Comparison of ENCODE assay signal across 17 cellular contexts in the genomic region with DNA sequence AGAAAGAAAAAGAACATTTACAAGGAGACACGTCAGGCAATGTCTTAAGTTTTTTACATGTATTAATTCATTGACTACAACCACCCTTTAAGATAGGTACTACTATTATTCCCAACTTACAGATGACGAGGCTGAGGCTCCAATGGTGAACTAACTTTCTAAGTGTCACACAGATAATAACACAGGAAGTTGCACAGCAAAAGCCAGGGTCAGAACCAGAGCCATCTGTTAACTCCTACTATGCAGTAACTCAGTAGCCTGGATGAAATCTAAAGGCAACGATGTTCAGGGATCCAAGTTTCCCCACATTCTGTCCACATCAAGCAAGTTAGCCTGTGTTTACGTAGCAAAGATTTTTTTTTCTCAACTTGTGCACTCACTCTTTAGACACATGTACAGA.
DNase-seq lines count a peak whose midpoint lies in the region; ATAC-seq and TF ChIP-seq lines count a peak whose summit lies in the region.
"Had no signal": no experiment of that assay in that cellular context is flagged by ENCODE, and none has a peak within 500 bp of the region (broad histone marks: within the 10 kb centered on the region; RNA-seq: fewer than 3 reads in every experiment).

No MANE protein-coding gene starts in this region.

- no peaks in the 10 kb centered on the region for H3K79me2 ChIP-seq in fibroblast of lung (ENCODE audit: control insufficient read depth, insufficient read depth, low read length)

- H3K27me3 ChIP-seq in HL-60 (ENCODE audit: insufficient read depth, poor library complexity, severe bottlenecking) (no peaks in the 10 kb centered on the region), fibroblast of lung (ENCODE audit: control insufficient read depth, insufficient read depth, low read length) (no peaks in the 10 kb centered on the region)
- H3K27me3 ChIP-seq: colonic mucosa, neural progenitor cell, Peyer's patch, uterus had no signal

- intact Hi-C loops in activated CD4-positive, alpha-beta T cell treated with anti-CD3 and anti-CD28 coated beads, Interleukin-2, amount 10 ng/mL, durations not matched to agents 24 days and 14 days (cut with micrococcal nuclease): loop anchor here (1.0 kb wide), 1 partner anchor 73 kb away; no protein-coding TSS in a partner anchor

- H3K27ac Mint-ChIP-seq in activated CD4-positive, alpha-beta T cell treated with anti-CD3 and anti-CD28 coated beads, Interleukin-2, amount 10 ng/mL, durations not matched to agents 24 days and 14 days: no peak overlapping the region
- H3K27ac Mint-ChIP-seq: neural progenitor cell, T-helper 17 cell had no signal

- H3K9ac ChIP-seq in SK-N-MC (ENCODE audit: insufficient read length): no peak overlapping the region
- H3K9ac ChIP-seq in fibroblast of lung (ENCODE audit: insufficient read depth, low read length): no peak overlapping the region
- H3K9ac ChIP-seq: neural progenitor cell had no signal

- no peaks in the 10 kb centered on the region for H4K20me1 ChIP-seq in fibroblast of lung (ENCODE audit: control insufficient read depth, extremely low read depth, insufficient read depth, low read length)

- H3K4me1 Mint-ChIP-seq in activated CD4-positive, alpha-beta T cell treated with anti-CD3 and anti-CD28 coated beads, Interleukin-2, amount 10 ng/mL, durations not matched to agents 24 days and 14 days: peaks cover 52% of the 10 kb centered on the region
- H3K4me1 Mint-ChIP-seq: neural progenitor cell had no signal

- no peak for ATAC-seq in HG02759 (IDR thresholded peaks at IDR 0.05; ENCODE audit: unreplicated experiment)
- ATAC-seq: T-helper 17 cell had no signal

- H3K9me3 Mint-ChIP-seq in activated CD4-positive, alpha-beta T cell treated with anti-CD3 and anti-CD28 coated beads, Interleukin-2, amount 10 ng/mL, durations not matched to agents 24 days and 14 days: peaks cover 22% of the 10 kb centered on the region
- H3K9me3 Mint-ChIP-seq: neural progenitor cell had no signal

- H3K36me3 Mint-ChIP-seq in activated CD4-positive, alpha-beta T cell treated with anti-CD3 and anti-CD28 coated beads, Interleukin-2, amount 10 ng/mL, durations not matched to agents 24 days and 14 days (ENCODE audit: low read depth): peaks cover 7% of the 10 kb centered on the region
- H3K36me3 Mint-ChIP-seq: neural progenitor cell had no signal

- H3K4me2 ChIP-seq in fibroblast of lung (ENCODE audit: extremely low read depth, insufficient read depth, low read length): no peak overlapping the region
- H3K4me2 ChIP-seq: neural progenitor cell had no signal

- H3K4me3 ChIP-seq in HL-60 (replicated peaks; ENCODE audit: insufficient read depth, low read length): no peak overlapping the region
- no peak overlapping the region for H3K4me3 ChIP-seq in SK-N-MC
- H3K4me3 ChIP-seq in fibroblast of lung (replicated peaks in 1 of 4; ENCODE audit: control extremely low read depth in 1 of 4, insufficient read depth in 1 of 4, low read depth in 3 of 4, low read length in 4 of 4): no peak overlapping the region
- H3K4me3 ChIP-seq: colonic mucosa, neural progenitor cell, Peyer's patch, uterus had no signal

- no peaks in the 10 kb centered on the region for H3K4me1 ChIP-seq in fibroblast of lung (ENCODE audit: control insufficient read depth, extremely low read depth, insufficient read depth, low read length)
- H3K4me1 ChIP-seq: colonic mucosa, neural progenitor cell, Peyer's patch, uterus had no signal

- TF ChIP-seq CTCF in HL-60 (IDR thresholded peaks at IDR 0.05; ENCODE audit: insufficient read depth, low read length) (no peak), fibroblast of lung (conservative IDR thresholded peaks at IDR 0.05 in 1 of 2, IDR thresholded peaks at IDR 0.05 in 1 of 2; ENCODE audit: low read depth in 1 of 2, low read length in 2 of 2) (no peak)

- no peak for DNase-seq in activated CD4-positive, alpha-beta T cell treated with anti-CD3 and anti-CD28 coated beads, Interleukin-2, amount 10 ng/mL, durations not matched to agents 24 days and 14 days
- DNase-seq in activated CD4-positive, alpha-beta T cell treated with anti-CD3 and anti-CD28 coated beads, Interleukin-2, amount 50 U/mL, for 1 hour: no peak
- peak in 1 of 2 experiments; percentile 73 for DNase-seq in HL-60 (ENCODE audit: low read depth in 1 of 2, low spot score in 1 of 2)
- no peak for DNase-seq in SK-N-MC (ENCODE audit: low read depth, low spot score)
- no peak for DNase-seq in fibroblast of lung (ENCODE audit: low read depth in 2 of 2)
- DNase-seq in epidermal melanocyte (ENCODE audit: insufficient read length, low spot score): no peak
- no peak for DNase-seq in DMS 273 treated with DMSO at 0.1 percent for 48 hours (lab: John Stamatoyannopoulos, UW)
- DNase-seq: activated CD4-positive, alpha-beta T cell treated with anti-CD3 and anti-CD28 coated beads for 48 hours; aorta; colonic mucosa; NCI-H2029 treated with DMSO at 0.1 percent for 48 hours; NCI-H524 treated with DMSO at 0.1 percent for 48 hours; Peyer's patch; T-helper 17 cell; uterus had no signal

- no peaks in the 10 kb centered on the region for H3K36me3 ChIP-seq in SK-N-MC (ENCODE audit: insufficient read depth, low read length)
- no peaks in the 10 kb centered on the region for H3K36me3 ChIP-seq in fibroblast of lung (ENCODE audit: control insufficient read depth, insufficient read depth, low read length)
- H3K36me3 ChIP-seq: colonic mucosa, neural progenitor cell, Peyer's patch, uterus had no signal

- peak overlapping the region; percentile 60 for H3K4me3 Mint-ChIP-seq in activated CD4-positive, alpha-beta T cell treated with anti-CD3 and anti-CD28 coated beads, Interleukin-2, amount 10 ng/mL, durations not matched to agents 24 days and 14 days
- H3K4me3 Mint-ChIP-seq: neural progenitor cell, T-helper 17 cell had no signal

- H3K9me3 ChIP-seq in SK-N-MC (ENCODE audit: low read depth, low read length) (no peaks in the 10 kb centered on the region), fibroblast of lung (ENCODE audit: control insufficient read depth, insufficient read depth, low read depth, low read length) (no peaks in the 10 kb centered on the region)
- H3K9me3 ChIP-seq: colonic mucosa, Peyer's patch, uterus had no signal

- H3K27me3 Mint-ChIP-seq in activated CD4-positive, alpha-beta T cell treated with anti-CD3 and anti-CD28 coated beads, Interleukin-2, amount 10 ng/mL, durations not matched to agents 24 days and 14 days: peaks cover 2% of the 10 kb centered on the region
- H3K27me3 Mint-ChIP-seq: T-helper 17 cell had no signal

- peak overlapping the region; percentile 86 for H3K27ac ChIP-seq in HL-60 (replicated peaks)
- H3K27ac ChIP-seq in SK-N-MC: peak overlapping the region; percentile 96
- H3K27ac ChIP-seq in fibroblast of lung (ENCODE audit: insufficient read depth, low read length): no peak overlapping the region
- H3K27ac ChIP-seq: colonic mucosa, neural progenitor cell, Peyer's patch, uterus had no signal

- H2AFZ ChIP-seq in fibroblast of lung (ENCODE audit: low read length): peak overlapping the region; percentile 21
- H2AFZ ChIP-seq: neural progenitor cell had no signal
